In genomic region chr7:150322833-150323681, GRCh38 we compare ENCODE assay signal across 8 cellular contexts. TPM values are rescaled to one million over a fixed set of nuclear protein-coding genes. Genes with fewer than 3 reads are reported as not detected.
DNase-seq lines count a peak whose midpoint lies in the region; ATAC-seq and TF ChIP-seq lines count a peak whose summit lies in the region.

Gene ACTR3C (minus strand): TSS chr7:150323545. CDS start chr7:150295296, 28,249 bp downstream.
A gene with protein sequence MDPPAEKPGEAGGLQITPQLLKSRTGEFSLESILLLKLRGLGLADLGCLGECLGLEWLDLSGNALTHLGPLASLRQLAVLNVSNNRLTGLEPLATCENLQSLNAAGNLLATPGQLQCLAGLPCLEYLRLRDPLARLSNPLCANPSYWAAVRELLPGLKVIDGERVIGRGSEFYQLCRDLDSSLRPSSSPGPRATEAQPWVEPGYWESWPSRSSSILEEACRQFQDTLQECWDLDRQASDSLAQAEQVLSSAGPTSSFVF (plus strand): TSS chr7:150323355. CDS start chr7:150336862, 13,507 bp downstream.

- no peaks in the 10 kb centered on the region for H3K27me3 ChIP-seq in right lobe of liver

- peak; percentile 74 for TF ChIP-seq POLR2A in right lobe of liver (IDR thresholded peaks at IDR 0.05)

- H3K4me1 Mint-ChIP-seq in activated B cell treated with CpG ODN at 0.5 μM for 24 hours = peaks cover 54% of the 10 kb centered on the region
- peaks cover 40% of the 10 kb centered on the region for H3K4me1 Mint-ChIP-seq in central memory CD8-positive, alpha-beta T cell

- WGBS in right lobe of liver (ENCODE audit: insufficient coverage, low coverage, low lambda C conversion rate, missing lambda C conversion rate) = 2% methylated on average over 34 of the region's 82 CpGs

- peak within 1 kb of the TSS; percentile 97 to 100 (median 98) for H3K27ac ChIP-seq in right lobe of liver

- DNase-seq in GM13976 (ENCODE audit: low spot score) = peak; percentile 86
- DNase-seq in NCI-H2029 (lab: John Stamatoyannopoulos, UW) = peak; percentile 56
- DNase-seq in activated B cell treated with CpG ODN at 0.5 μM for 24 hours = peak; percentile 64
- DNase-seq in central memory CD8-positive, alpha-beta T cell (ENCODE audit: low spot score in 2 of 2) = peak in 1 of 2 donors; percentile 22
- peak; percentile 77 to 83 (median 82) for DNase-seq in right lobe of liver
- peak; percentile 50 for DNase-seq in stimulated activated CD8-positive, alpha-beta memory T cell treated with anti-CD3 and anti-CD28 coated beads, Interleukin-12 subunit alpha, Interleukin-12 subunit beta, amount 100 ng/mL, for 4 hours (ENCODE audit: low read depth)
- DNase-seq in cerebellar nuclear complex (lab: John Stamatoyannopoulos, UW) = no peak

- H3K36me3 Mint-ChIP-seq in activated B cell treated with CpG ODN at 0.5 μM for 24 hours (ENCODE audit: low read depth) = peaks cover 30% of the 10 kb centered on the region
- peaks cover 18% of the 10 kb centered on the region for H3K36me3 Mint-ChIP-seq in central memory CD8-positive, alpha-beta T cell (ENCODE audit: insufficient read depth)

- POLR2A ChIA-PET in activated B cell treated with CpG ODN at 0.5 μM for 24 hours (lab: Charles Lee) = interaction anchor here (0.6 to 2.6 kb wide), 8 partner anchors 12 to 86 kb away, joined by 3 to 10 read pairs (median 4); no protein-coding TSS in a partner anchor

- peak within 1 kb of the TSS; percentile 70 to 82 (median 78) for H3K4me3 ChIP-seq in right lobe of liver

- H3K27ac Mint-ChIP-seq in activated B cell treated with CpG ODN at 0.5 μM for 24 hours = peak within 1 kb of the TSS; percentile 92
- H3K27ac Mint-ChIP-seq in central memory CD8-positive, alpha-beta T cell (ENCODE audit: low read depth) = peak within 1 kb of the TSS; percentile 93

- no peaks in the 10 kb centered on the region for H3K27me3 Mint-ChIP-seq in activated B cell treated with CpG ODN at 0.5 μM for 24 hours
- no peaks in the 10 kb centered on the region for H3K27me3 Mint-ChIP-seq in central memory CD8-positive, alpha-beta T cell

- ATAC-seq in HG02840 (IDR thresholded peaks at IDR 0.05; ENCODE audit: low FRiP score, unreplicated experiment) (peak; percentile 58), activated B cell treated with CpG ODN at 0.5 μM for 24 hours (ENCODE audit: low read depth) (peak; percentile 67), right lobe of liver (peak; percentile 62 to 79 (median 72))
- peak; percentile 47 for ATAC-seq in central memory CD8-positive, alpha-beta T cell (replicated peaks; ENCODE audit: extremely low read depth, poor library complexity, severe bottlenecking)

- intact Hi-C loops in activated B cell treated with CpG ODN at 0.5 μM for 24 hours (cut with micrococcal nuclease) = loop anchor here (1.0 to 10.0 kb wide), 7 partner anchors 34 to 1192 kb away; partner anchors contain the start of genes RHEB and ZNF775
- intact Hi-C loops in right lobe of liver (cut with DNase I) = no loop called here

- in situ Hi-C loops in GM13976 (cut with MboI; ENCODE audit: low sequenced_read_pairs, unreplicated experiment) = no loop called here

- peak; percentile 28 for TF ChIP-seq CTCF in GM13976 (IDR thresholded peaks at IDR 0.05; ENCODE audit: borderline replicate concordance, control extremely low read depth, extremely low read depth, insufficient read depth, missing control alignments)
- no peak for TF ChIP-seq CTCF in activated B cell treated with CpG ODN at 0.5 μM for 24 hours (IDR thresholded peaks at IDR 0.05)
- TF ChIP-seq CTCF in right lobe of liver (IDR thresholded peaks at IDR 0.05) = peak; percentile 27 to 44 (median 33)

- H3K4me3 Mint-ChIP-seq in activated B cell treated with CpG ODN at 0.5 μM for 24 hours = peak within 1 kb of the TSS; percentile 93
- H3K4me3 Mint-ChIP-seq in central memory CD8-positive, alpha-beta T cell = peak within 1 kb of the TSS; percentile 88

- CTCF ChIA-PET in activated B cell treated with CpG ODN at 0.5 μM for 24 hours (lab: Charles Lee) = interaction anchor here (0.7 to 0.9 kb wide), 2 partner anchors 38 to 82 kb away, joined by 3 to 4 read pairs; a partner anchor contains a TSS

- H3K4me1 ChIP-seq in right lobe of liver = peaks cover 0 to 47% (median 16%) of the 10 kb centered on the region in 4 donors

- no peaks in the 10 kb centered on the region for H3K9me3 ChIP-seq in right lobe of liver

- no peaks in the 10 kb centered on the region for H3K9me3 Mint-ChIP-seq in activated B cell treated with CpG ODN at 0.5 μM for 24 hours
- H3K9me3 Mint-ChIP-seq in central memory CD8-positive, alpha-beta T cell = no peaks in the 10 kb centered on the region

- peaks cover 0 to 8% (median under 1%) of the 10 kb centered on the region in 4 donors for H3K36me3 ChIP-seq in right lobe of liver

RNA-seq across cellular contexts. Expression of gene ACTR3C, which starts in this region (rescaled TPM):
- total RNA-seq in activated B cell treated with CpG ODN at 0.5 μM for 24 hours (10.1 and 14.3 TPM in 2 replicates), right lobe of liver (10 to 100 TPM; 30.0 to 36.5 (median 32.7) TPM)

RNA-seq across cellular contexts. Expression of the second gene that starts in this region (rescaled TPM):
- 10.7 and 11.0 TPM in 2 replicates for total RNA-seq in activated B cell treated with CpG ODN at 0.5 μM for 24 hours
- 10 to 100 TPM; 13.0 to 33.0 (median 19.1) TPM for total RNA-seq in right lobe of liver

Comparison
In these comparisons a context has a peak if more than half of its experiments do, and no peak if none do; other contexts are left out.
1. DNase-seq: peak in GM13976 (single experiment), NCI-H2029 (single experiment), activated B cell treated with CpG ODN at 0.5 μM for 24 hours (single experiment), right lobe of liver (3 of 3) and stimulated activated CD8-positive, alpha-beta memory T cell treated with anti-CD3 and anti-CD28 coated beads, Interleukin-12 subunit alpha, Interleukin-12 subunit beta, amount 100 ng/mL, for 4 hours (single experiment); none in cerebellar nuclear complex (0 of 2).
2. Peak in every context shown above with its lines, with median percentiles within 50 percentile points of each other: ATAC-seq.